In the genomic region with DNA sequence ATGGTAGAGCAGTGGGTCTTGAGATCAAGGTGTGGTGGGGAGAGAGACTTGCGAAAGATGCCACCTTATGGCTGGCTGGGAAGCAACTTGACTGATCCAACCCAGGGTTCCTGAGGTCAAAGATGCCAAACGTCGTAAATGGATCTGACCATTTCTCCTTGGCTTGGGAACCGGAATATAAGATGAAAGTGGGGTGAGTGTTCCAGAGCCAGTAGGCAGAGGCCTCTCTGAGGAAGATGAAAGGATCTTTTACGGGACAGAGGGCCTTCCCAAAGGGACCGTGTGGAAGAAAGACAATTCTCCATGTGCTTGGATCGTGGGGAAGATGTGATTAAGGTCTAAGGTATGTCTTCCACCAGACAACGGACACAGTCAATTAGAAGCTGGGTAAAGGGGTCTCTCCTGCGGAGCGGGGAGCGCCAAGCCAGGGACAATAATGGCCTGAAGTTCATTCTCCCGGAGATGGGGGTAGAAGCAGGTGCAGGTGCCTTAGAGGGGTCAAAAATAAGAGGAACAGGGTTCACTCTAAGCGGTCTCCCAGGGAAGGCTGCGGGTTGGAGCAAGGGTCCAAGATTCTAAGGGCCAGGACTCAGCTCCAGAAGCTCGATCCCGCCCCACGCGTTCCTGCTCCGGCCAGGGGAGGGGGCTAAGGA, we compare ENCODE assay signal across 8 cellular contexts. TPM values are rescaled to one million over a fixed set of nuclear protein-coding genes. Genes with fewer than 3 reads are reported as not detected.
A peak's percentile ranks its signal among the peaks of the same experiment; 100 is the strongest.
DNase-seq lines count a peak whose midpoint lies in the region; ATAC-seq and TF ChIP-seq lines count a peak whose summit lies in the region.

No MANE protein-coding gene starts in this region.

- no peaks in the 10 kb centered on the region for H3K27me3 ChIP-seq in left ventricle myocardium inferior (ENCODE audit: low read depth)
- H3K27me3 ChIP-seq in WERI-Rb-1 (ENCODE audit: insufficient read depth, low read depth, severe bottlenecking): no peaks in the 10 kb centered on the region
- H3K27me3 ChIP-seq in gastroesophageal sphincter: no peaks in the 10 kb centered on the region
- H3K27me3 ChIP-seq in skeletal muscle satellite cell (ENCODE audit: control insufficient read depth, insufficient read depth, low read length): no peaks in the 10 kb centered on the region

- H3K9me3 ChIP-seq in left ventricle myocardium inferior (replicated peaks): no peaks in the 10 kb centered on the region
- H3K9me3 ChIP-seq in WERI-Rb-1 (ENCODE audit: severe bottlenecking): no peaks in the 10 kb centered on the region
- no peaks in the 10 kb centered on the region for H3K9me3 ChIP-seq in gastroesophageal sphincter
- H3K9me3 ChIP-seq in skeletal muscle satellite cell (replicated peaks; ENCODE audit: low read length): no peaks in the 10 kb centered on the region

- TF ChIP-seq EP300 in gastroesophageal sphincter (IDR thresholded peaks at IDR 0.05): no peak

- H3K4me2 ChIP-seq in skeletal muscle satellite cell (ENCODE audit: low read length): peak overlapping the region; percentile 86

- TF ChIP-seq POLR2A in gastroesophageal sphincter (IDR thresholded peaks at IDR 0.05): no peak

- TF ChIP-seq CTCF in left ventricle myocardium inferior (IDR thresholded peaks at IDR 0.05; ENCODE audit: borderline replicate concordance) (no peak), WERI-Rb-1 (IDR thresholded peaks at IDR 0.05; ENCODE audit: low read depth, low read length) (0 out of 2 replicates have a peak, but pooled peaks have one; percentile 11), gastroesophageal sphincter (IDR thresholded peaks at IDR 0.05) (peak in 1 of 4 experiments; percentile 8)

- peak overlapping the region; percentile 99 for H3K27ac ChIP-seq in left ventricle myocardium inferior (replicated peaks)
- H3K27ac ChIP-seq in WERI-Rb-1: peak overlapping the region; percentile 72
- H3K27ac ChIP-seq in gastroesophageal sphincter: peak overlapping the region; percentile 71 to 98 (median 95)

- 3 to 10% methylated on average over 3 to 18 of the region's 19 CpGs for WGBS in gastroesophageal sphincter (ENCODE audit: low coverage in 1 of 2), 2 donors

- ATAC-seq in left ventricle myocardium superior (no peak), gastroesophageal sphincter (no peak), GM18870 (IDR thresholded peaks at IDR 0.05; ENCODE audit: unreplicated experiment) (no peak), left colon (no peak)

- DNase-seq in left ventricle myocardium inferior (no peak), left ventricle myocardium superior (no peak), WERI-Rb-1 (no peak), NCI-H128 (lab: John Stamatoyannopoulos, UW; ENCODE audit: unreplicated experiment) (no peak), left colon (no peak)

- peak overlapping the region; percentile 94 for H3K9ac ChIP-seq in skeletal muscle satellite cell (ENCODE audit: low read depth, low read length)

- H3K36me3 ChIP-seq in left ventricle myocardium inferior: peaks cover 9% of the 10 kb centered on the region
- peaks cover 27% of the 10 kb centered on the region for H3K36me3 ChIP-seq in WERI-Rb-1
- H3K36me3 ChIP-seq in gastroesophageal sphincter: peaks cover 0 to 3% of the 10 kb centered on the region in 2 donors
- peaks cover 8% of the 10 kb centered on the region for H3K36me3 ChIP-seq in skeletal muscle satellite cell (ENCODE audit: insufficient read depth, low read length)

- H3K4me1 ChIP-seq in left ventricle myocardium inferior (peaks cover 60% of the 10 kb centered on the region), gastroesophageal sphincter (peaks cover 0 to 55% (median 17%) of the 10 kb centered on the region in 3 donors), skeletal muscle satellite cell (ENCODE audit: control insufficient read depth, insufficient read depth, low read length) (peaks cover 24% of the 10 kb centered on the region)

- intact Hi-C loops in left ventricle myocardium inferior (cut with micrococcal nuclease): no loop called here
- intact Hi-C loops in left ventricle myocardium superior (cut with micrococcal nuclease): no loop called here
- intact Hi-C loops in left colon (cut with DNase I, micrococcal nuclease): no loop called here

- H3K4me3 ChIP-seq in left ventricle myocardium inferior (peak overlapping the region; percentile 91), WERI-Rb-1 (ENCODE audit: low read depth, low read length) (peak overlapping the region; percentile 94), gastroesophageal sphincter (peak overlapping the region; percentile 47 to 88), skeletal muscle satellite cell (ENCODE audit: low read length) (peak overlapping the region; percentile 87)

RNA-seq across cellular contexts. Expression of a gene that starts 0.8 kb away (rescaled TPM):
- 111 TPM for total RNA-seq in left ventricle myocardium inferior
- 103 TPM for total RNA-seq in left ventricle myocardium superior
- 10 to 100 TPM; 39.3 to 54.6 (median 47.4) TPM for total RNA-seq in gastroesophageal sphincter
- total RNA-seq in skeletal muscle satellite cell (2012; rRNA removed): 29.4 and 33.4 TPM in 2 replicates
- 10 to 100 TPM; 24.9 to 29.5 TPM for total RNA-seq in left colon

RNA-seq across cellular contexts. Expression of a gene that starts 13.7 kb away (rescaled TPM):
- total RNA-seq in left ventricle myocardium inferior: 73.5 TPM
- total RNA-seq in left ventricle myocardium superior: 74.4 TPM
- total RNA-seq in gastroesophageal sphincter: 10 to 100 TPM; 50.6 to 72.3 (median 62.3) TPM
- 24.9 and 33.5 TPM in 2 replicates for total RNA-seq in skeletal muscle satellite cell (2012; rRNA removed)
- 10 to 100 TPM; 60.8 to 78.3 TPM for total RNA-seq in left colon

RNA-seq across cellular contexts. Expression of a gene that starts 16.0 kb away (rescaled TPM):
- 0.74 TPM for total RNA-seq in left ventricle myocardium inferior
- not detected for total RNA-seq in left ventricle myocardium superior
- 1 to 10 TPM in 1 of 4 donors, under 1 TPM in 1, not detected in 2; 0.40 to 3.0 TPM for total RNA-seq in gastroesophageal sphincter
- 0.66 and 1.3 TPM in 2 replicates for total RNA-seq in skeletal muscle satellite cell (2012; rRNA removed)
- not detected for total RNA-seq in left colon

RNA-seq across cellular contexts. Expression of a gene that starts 24.0 kb away (rescaled TPM):
- total RNA-seq in left ventricle myocardium inferior (1.9 TPM), left ventricle myocardium superior (1.2 TPM), gastroesophageal sphincter (1 to 10 TPM; 5.1 to 9.0 (median 5.9) TPM), left colon (under 1 TPM; 0.58 to 0.84 TPM)
- 0.51 TPM in 1 of 2 replicates, not detected in the other for total RNA-seq in skeletal muscle satellite cell (2012; rRNA removed)

RNA-seq across cellular contexts. Expression of a gene that starts 30.2 kb away (rescaled TPM):
- 24.9 TPM for total RNA-seq in left ventricle myocardium inferior
- 28.0 TPM for total RNA-seq in left ventricle myocardium superior
- total RNA-seq in gastroesophageal sphincter: 10 to 100 TPM; 38.1 to 66.5 (median 51.2) TPM
- 124 and 175 TPM in 2 replicates for total RNA-seq in skeletal muscle satellite cell (2012; rRNA removed)
- total RNA-seq in left colon: 10 to 100 TPM; 79.2 to 89.6 TPM
